ENCODE assay signal across 8 cellular contexts in genomic region chr6:117548797-117549301, GRCh38. TPM values are rescaled to one million over a fixed set of nuclear protein-coding genes. Genes with fewer than 3 reads are reported as not detected.
A peak's percentile ranks its signal among the peaks of the same experiment; 100 is the strongest.
DNase-seq lines count a peak whose midpoint lies in the region; FAIRE-seq and TF ChIP-seq lines count a peak whose summit lies in the region.

No MANE protein-coding gene starts in this region.

- H3K36me3 Mint-ChIP-seq in H9 (ENCODE audit: insufficient read depth in 1 of 3, low read depth in 3 of 3), result peaks cover 0 to 3% (median 0%) of the 10 kb centered on the region in 3 experiments; a peak in 3 of 7 replicates

- no peak overlapping the region for H2BK120ac ChIP-seq in H1 (replicated peaks; ENCODE audit: low read depth, low read length)
- no peak overlapping the region for H2BK120ac ChIP-seq in H9 (ENCODE audit: low read depth, low read length, poor library complexity, severe bottlenecking)

- H3K4me3 Mint-ChIP-seq in H9, result no peak overlapping the region

- H3K79me2 ChIP-seq in H1 (ENCODE audit: control insufficient read depth in 1 of 2, insufficient read depth in 2 of 2, low read length in 2 of 2), result no peaks in the 10 kb centered on the region
- no peaks in the 10 kb centered on the region for H3K79me2 ChIP-seq in H9 (ENCODE audit: insufficient read depth, low read length)

- H3K4me2 ChIP-seq in H1 (ENCODE audit: insufficient read depth in 1 of 2, low read depth in 2 of 2, low read length in 2 of 2) (peak overlapping the region; percentile 59 to 76; a peak in 2 of 4 replicates), H9 (ENCODE audit: insufficient read depth, insufficient read length, low read length) (no peak overlapping the region)

- H3K23ac ChIP-seq in H1 (ENCODE audit: insufficient read length), result no peak overlapping the region
- H3K23ac ChIP-seq in H9 (ENCODE audit: insufficient read length, low read depth, low read length), result no peak overlapping the region

- peaks cover 0 to 2% of the 10 kb centered on the region in 2 experiments for H4K20me1 ChIP-seq in H1 (replicated peaks in 1 of 2; ENCODE audit: control insufficient read depth in 1 of 2, insufficient read depth in 2 of 2, low read length in 2 of 2)
- H4K20me1 ChIP-seq in H9 (ENCODE audit: control insufficient read depth, insufficient read depth, insufficient read length), result no peaks in the 10 kb centered on the region

- TF ChIP-seq CTCF in H1 (IDR thresholded peaks at IDR 0.05; ENCODE audit: control extremely low read depth in 1 of 3, insufficient read depth in 1 of 3, low read depth in 1 of 3, low read length in 3 of 3) (no peak), uterus (IDR thresholded peaks at IDR 0.05) (no peak), H9 (conservative IDR thresholded peaks at IDR 0.05) (no peak)

- peak; percentile 14 to 17 for DNase-seq in activated CD4-positive, alpha-beta T cell treated with anti-CD3 and anti-CD28 coated beads for 4 hours
- no peak for DNase-seq in activated CD4-positive, alpha-beta T cell treated with anti-CD3 and anti-CD28 coated beads for 1 hour
- DNase-seq in SJSA1 (ENCODE audit: low read depth in 1 of 2, low spot score in 2 of 2), result peak; percentile 76 to 86
- no peak for DNase-seq in H1 (ENCODE audit: low read depth in 1 of 2, low spot score in 2 of 2)
- DNase-seq in stimulated activated naive CD4-positive, alpha-beta T cell treated with Interleukin-2 at 50 U/mL for 16 hours (lab: John Stamatoyannopoulos, UW), result peak; percentile 12
- no peak for DNase-seq in uterus
- DNase-seq in H9, result no peak
- DNase-seq in NCI-H187 treated with DMSO at 0.1 percent for 48 hours (lab: John Stamatoyannopoulos, UW), result no peak

- H3K4me1 Mint-ChIP-seq in H9, result peaks cover 12 to 25% of the 10 kb centered on the region in 2 experiments; a peak in 3 of 4 replicates

- no peak overlapping the region for H2BK5ac ChIP-seq in H1 (ENCODE audit: low read depth, low read length)
- no peak overlapping the region for H2BK5ac ChIP-seq in H9 (ENCODE audit: insufficient read length, low read length)

- H3K14ac ChIP-seq in H1 (ENCODE audit: insufficient read length) (no peak overlapping the region), H9 (ENCODE audit: insufficient read depth, low read length) (no peak overlapping the region)

- H2AFZ ChIP-seq in H1 (ENCODE audit: low read length), result no peak overlapping the region
- no peak overlapping the region for H2AFZ ChIP-seq in H9 (ENCODE audit: low read length)

- H3K27me3 Mint-ChIP-seq in H9 (ENCODE audit: low read depth), result no peaks in the 10 kb centered on the region

- H2BK12ac ChIP-seq in H1 (ENCODE audit: low read depth, low read length) (no peak overlapping the region), H9 (ENCODE audit: insufficient read length, low read depth, low read length) (no peak overlapping the region)

- H4K91ac ChIP-seq in H1 (replicated peaks; ENCODE audit: insufficient read length, low read length) (no peak overlapping the region), H9 (ENCODE audit: insufficient read length, low read depth, low read length) (no peak overlapping the region)

- no peaks in the 10 kb centered on the region for H3K27me3 ChIP-seq in SJSA1 (replicated peaks)
- no peaks in the 10 kb centered on the region; a peak in 1 of 7 replicates for H3K27me3 ChIP-seq in H1 (replicated peaks in 1 of 4; ENCODE audit: control insufficient read depth in 3 of 4, extremely low read depth in 1 of 4, insufficient read depth in 3 of 4, low read length in 3 of 4)
- no peaks in the 10 kb centered on the region for H3K27me3 ChIP-seq in uterus
- no peaks in the 10 kb centered on the region for H3K27me3 ChIP-seq in H9 (ENCODE audit: insufficient read depth, low read length)

- TF ChIP-seq RAD21 in H1 (IDR thresholded peaks at IDR 0.05 in 1 of 2, conservative IDR thresholded peaks at IDR 0.05 in 1 of 2; ENCODE audit: low read depth in 2 of 2, low read length in 2 of 2), result no peak

- no peak overlapping the region for H3T11ph ChIP-seq in H9 (ENCODE audit: low read length)

- no peak overlapping the region for H2BK20ac ChIP-seq in H1 (ENCODE audit: low read length)
- H2BK20ac ChIP-seq in H9 (ENCODE audit: low read depth, low read length, poor library complexity, severe bottlenecking), result no peak overlapping the region

- H3K27ac Mint-ChIP-seq in H9, result peak overlapping the region in 1 of 3 experiments; percentile 32; a peak in 2 of 7 replicates

- H3K9me3 ChIP-seq in SJSA1 (replicated peaks) (no peaks in the 10 kb centered on the region), H1 (ENCODE audit: insufficient read depth in 2 of 2, low read depth in 1 of 2, low read length in 1 of 2) (no peaks in the 10 kb centered on the region), uterus (no peaks in the 10 kb centered on the region), H9 (ENCODE audit: control insufficient read depth, low read depth, low read length) (no peaks in the 10 kb centered on the region)

- TF ChIP-seq EP300 in H1 (IDR thresholded peaks at IDR 0.05; ENCODE audit: borderline replicate concordance in 1 of 2, low read depth in 2 of 2, low read length in 2 of 2), result no peak

- no peak for FAIRE-seq in H1 (lab: Jason Lieb, UNC)

- H3K56ac ChIP-seq in H1 (replicated peaks; ENCODE audit: insufficient read length, low read depth, low read length), result no peak overlapping the region
- H3K56ac ChIP-seq in H9 (ENCODE audit: insufficient read length, low read depth, low read length), result no peak overlapping the region

- H3K23me2 ChIP-seq in H1 (ENCODE audit: low read depth, low read length) (no peaks in the 10 kb centered on the region), H9 (ENCODE audit: insufficient read length, low read depth, low read length, poor library complexity, severe bottlenecking) (peaks cover 4% of the 10 kb centered on the region)

- H3K4me1 ChIP-seq in SJSA1 (replicated peaks) (peaks cover 34% of the 10 kb centered on the region), H1 (replicated peaks in 1 of 4; ENCODE audit: control insufficient read depth in 3 of 4, insufficient read depth in 4 of 4, low read length in 3 of 4) (peaks cover 0 to 6% (median 3%) of the 10 kb centered on the region in 4 experiments; a peak in 5 of 7 replicates), uterus (no peaks in the 10 kb centered on the region), H9 (ENCODE audit: insufficient read depth, low read length) (peaks cover 17% of the 10 kb centered on the region; the same call in 1 of the 2 replicates)

- H3K27ac ChIP-seq in SJSA1 (peak overlapping the region; percentile 60), H1 (ENCODE audit: low read depth, low read length) (no peak overlapping the region), uterus (no peak overlapping the region), H9 (ENCODE audit: insufficient read length, low read depth, low read length) (no peak overlapping the region)

- 54% methylated on average over 8 of the region's 8 CpGs; no CpG with 5 or more reads in 1 of the 2 experiments for WGBS in H1 (ENCODE audit: extremely low coverage in 1 of 2, insufficient coverage in 1 of 2, insufficient read length in 1 of 2, insufficient replicate concordance in 2 of 2, low coverage in 1 of 2, low lambda C conversion rate in 2 of 2, missing lambda C conversion rate in 1 of 2), 2 experiments
- WGBS in H9 (ENCODE audit: extremely low coverage, insufficient read length, low lambda C conversion rate), result no CpG with 5 or more reads among the region's 8 CpGs

- H3K18ac ChIP-seq in H1 (ENCODE audit: extremely low read depth, low read length), result no peak overlapping the region
- H3K18ac ChIP-seq in H9 (ENCODE audit: insufficient read length, low read depth, low read length), result no peak overlapping the region

- no peak overlapping the region for H3K9ac ChIP-seq in H1 (replicated peaks in 1 of 4; ENCODE audit: extremely low read depth in 1 of 4, low read depth in 3 of 4, low read length in 3 of 4)
- no peak overlapping the region for H3K9ac ChIP-seq in H9 (ENCODE audit: extremely low read depth, insufficient read length, low read length)

- no peaks in the 10 kb centered on the region for H3K9me3 Mint-ChIP-seq in H9

- H2BK15ac ChIP-seq in H1 (ENCODE audit: low read length) (no peak overlapping the region), H9 (ENCODE audit: low read depth, low read length) (no peak overlapping the region)

- H4K5ac ChIP-seq in H1 (ENCODE audit: insufficient read length, low read depth, low read length) (no peak overlapping the region), H9 (ENCODE audit: insufficient read length, low read depth, low read length) (no peak overlapping the region)

- no peak overlapping the region for H3K4me3 ChIP-seq in SJSA1
- peak overlapping the region in 1 of 4 experiments; percentile 55; a peak in 2 of 8 replicates for H3K4me3 ChIP-seq in H1 (ENCODE audit: extremely low read depth in 1 of 4, insufficient read depth in 2 of 4, low read depth in 3 of 4, low read length in 4 of 4)
- no peak overlapping the region for H3K4me3 ChIP-seq in uterus

- CTCF ChIA-PET in H1 (lab: Charles Lee; ENCODE audit: partially characterized antibody), result interaction anchor here (0.6 to 6.4 kb wide), 7 partner anchors 16 to 149 kb away, joined by 3 to 58 read pairs (median 4); partner anchors contain the start of gene DCBLD1

- H3K4ac ChIP-seq in H1 (replicated peaks; ENCODE audit: insufficient read length, low read depth, low read length), result no peak overlapping the region
- no peak overlapping the region for H3K4ac ChIP-seq in H9 (ENCODE audit: low read depth, low read length)

- intact Hi-C loops in uterus (cut with DNase I; ENCODE audit: low total_unique reads), result no loop called here

- H4K8ac ChIP-seq in H1 (ENCODE audit: extremely low read depth, insufficient read depth, low read length) (no peak overlapping the region), H9 (replicated peaks; ENCODE audit: insufficient read length, low read depth, low read length) (no peak overlapping the region)

- POLR2A ChIA-PET in H1 (lab: Charles Lee; ENCODE audit: partially characterized antibody), result interaction anchor here (1.1 kb wide), 1 partner anchor 67 kb away, joined by 3 read pairs; no protein-coding TSS in a partner anchor

- H2AK5ac ChIP-seq in H1 (ENCODE audit: low read depth, low read length) (no peak overlapping the region), H9 (ENCODE audit: insufficient read length, low read length) (no peak overlapping the region)

- TF ChIP-seq POLR2A in H1 (IDR thresholded peaks at IDR 0.05; ENCODE audit: control extremely low read depth in 1 of 2, low read depth in 2 of 2, low read length in 2 of 2), result no peak
- no peak for TF ChIP-seq POLR2A in uterus (IDR thresholded peaks at IDR 0.05)

- peaks cover 51% of the 10 kb centered on the region for H3K36me3 ChIP-seq in SJSA1
- H3K36me3 ChIP-seq in H1 (ENCODE audit: control insufficient read depth in 2 of 4, insufficient read depth in 4 of 4, low read length in 3 of 4), result peaks cover 0 to 3% (median 0%) of the 10 kb centered on the region in 4 experiments; a peak in 1 of 8 replicates
- H3K36me3 ChIP-seq in uterus, result no peaks in the 10 kb centered on the region

- no peaks in the 10 kb centered on the region for H3K79me1 ChIP-seq in H1 (ENCODE audit: low read depth, low read length)
- H3K79me1 ChIP-seq in H9 (ENCODE audit: insufficient read depth, low read depth, low read length, poor library complexity, severe bottlenecking), result no peaks in the 10 kb centered on the region

RNA-seq across cellular contexts. Expression of gene GOPC, which starts 53.5 kb away (rescaled TPM):
- 50.2 and 54.2 TPM in 2 replicates for total RNA-seq in SJSA1 (2014; rRNA removed; shearing (Covaris generic))
- 19.1 and 19.4 TPM in 2 replicates for total RNA-seq in H1 (2021; fragmentation: NEBNext Ultra II Directional; extraction: Animal tissue kit (Norgen Biotek cat#: 25700))
- 4.0 and 5.3 TPM in 2 replicates for polyA plus RNA-seq in H1 (2011; rRNA removed)
- 9.8 TPM for polyA plus RNA-seq in H1 (2011; cell fraction: cytosol; rRNA removed)
- 3.9 TPM for polyA plus RNA-seq in H1 (2011; cell fraction: nucleus; rRNA removed)
- 7.7 to 15.4 TPM (median 9.4 TPM) in 4 replicates for polyA plus RNA-seq in H1 (2012, experiment 1 of 2)
- polyA plus RNA-seq in H1 (2012, experiment 2 of 2), result 0.79 TPM
- polyA plus RNA-seq in H1 (2013, experiment 1 of 2), result 10.3 TPM
- 9.9 TPM for polyA plus RNA-seq in H1 (2013, experiment 2 of 2)
- 6.4 and 8.5 TPM in 2 replicates for polyA minus RNA-seq in H1 (2011; rRNA and poly(A)+ RNA removed)
- polyA minus RNA-seq in H1 (2011; cell fraction: cytosol; rRNA and poly(A)+ RNA removed), result 10.2 TPM
- polyA minus RNA-seq in H1 (2011; cell fraction: nucleus; rRNA and poly(A)+ RNA removed), result 11.1 TPM
- total RNA-seq in uterus (10 to 100 TPM; 16.5 to 94.7 (median 26.6) TPM), H9 (2021) (18.7 and 19.5 TPM in 2 replicates)

Comparison
In these comparisons a context has a peak if more than half of its experiments do, and no peak if none do; other contexts are left out.
1. DNase-seq: peak in activated CD4-positive, alpha-beta T cell treated with anti-CD3 and anti-CD28 coated beads for 4 hours (2 of 2), SJSA1 (2 of 2) and stimulated activated naive CD4-positive, alpha-beta T cell treated with Interleukin-2 at 50 U/mL for 16 hours (single experiment); none in activated CD4-positive, alpha-beta T cell treated with anti-CD3 and anti-CD28 coated beads for 1 hour (single experiment), H1 (0 of 2), uterus (0 of 2), H9 (single experiment) and NCI-H187 treated with DMSO at 0.1 percent for 48 hours (single experiment).